1 cellular context compared by ENCODE assay signal in genomic region chr3:137013955-137014688, GRCh38.
TF ChIP-seq lines count a peak whose summit lies in the region.

No MANE protein-coding gene starts in this region.

TF ChIP-seq in K562, 482 proteins besides CTCF, POLR2A, EP300 and RAD21 (continued from another document):
- no peak for TF ChIP-seq HDAC6 (IDR thresholded peaks at IDR 0.05; ENCODE audit: low read depth, low read length)
- no peak for TF ChIP-seq BMI1 (IDR thresholded peaks at IDR 0.05; ENCODE audit: low read length)
- TF ChIP-seq RFX1 (IDR thresholded peaks at IDR 0.05): no peak
- TF ChIP-seq TSHZ1 (CRISPR knock-in tag; IDR thresholded peaks at IDR 0.05): no peak
- 0 out of 2 replicates have a peak, but pooled peaks have one; percentile 21 for TF ChIP-seq TOE1 (IDR thresholded peaks at IDR 0.05; ENCODE audit: borderline replicate concordance)
- no peak for TF ChIP-seq TOE1 (CRISPR knock-in tag; IDR thresholded peaks at IDR 0.05; ENCODE audit: borderline replicate concordance, low read depth)
- 0 out of 2 replicates have a peak, but pooled peaks have one; percentile 14 for TF ChIP-seq MTA3 (IDR thresholded peaks at IDR 0.05; ENCODE audit: borderline replicate concordance)
- TF ChIP-seq HNRNPUL1 (IDR thresholded peaks at IDR 0.05; ENCODE audit: low read length): no peak
- TF ChIP-seq TBP (optimal IDR thresholded peaks at IDR 0.05; ENCODE audit: low read depth, low read length): peak; percentile 27
- 0 out of 4 replicates have a peak, but pooled peaks of 1 of the 2 experiments have one; percentile 17 for TF ChIP-seq NRF1 (conservative IDR thresholded peaks at IDR 0.05 in 1 of 2, IDR thresholded peaks at IDR 0.05 in 1 of 2)
- TF ChIP-seq USF2 (CRISPR knock-in tag; IDR thresholded peaks at IDR 0.05): no peak
- no peak for TF ChIP-seq POLR2AphosphoS2 (IDR thresholded peaks at IDR 0.05; ENCODE audit: low read length)
- TF ChIP-seq ZNF263 (CRISPR knock-in tag; IDR thresholded peaks at IDR 0.05; ENCODE audit: borderline replicate concordance): peak; percentile 23; the same call in 1 of the 2 replicates
- TF ChIP-seq EP400 (IDR thresholded peaks at IDR 0.05): peak; percentile 29; the same call in 1 of the 2 replicates
- 0 out of 2 replicates have a peak, but pooled peaks have one; percentile 5 for TF ChIP-seq NFIC (IDR thresholded peaks at IDR 0.05)
- TF ChIP-seq ATF7 (IDR thresholded peaks at IDR 0.05): no peak
- TF ChIP-seq NCOA6 (IDR thresholded peaks at IDR 0.05): no peak
- peak; percentile 26; the same call in 1 of the 2 replicates for TF ChIP-seq NFE2 (IDR thresholded peaks at IDR 0.05; ENCODE audit: low read depth)
- no peak for TF ChIP-seq ID3 (CRISPR knock-in tag; IDR thresholded peaks at IDR 0.05)
- TF ChIP-seq ID3 (tag; IDR thresholded peaks at IDR 0.05): 0 out of 2 replicates have a peak, but pooled peaks have one; percentile 13
- TF ChIP-seq TCF3 (CRISPR knock-in tag; IDR thresholded peaks at IDR 0.05): no peak
- no peak for TF ChIP-seq ZNF316 (IDR thresholded peaks at IDR 0.05)
- peak; percentile 10 for TF ChIP-seq TAF9B (IDR thresholded peaks at IDR 0.05; ENCODE audit: partially characterized antibody)
- TF ChIP-seq RCOR1 (IDR thresholded peaks at IDR 0.05; ENCODE audit: borderline replicate concordance in 1 of 2, low read depth in 2 of 2, low read length in 2 of 2): peak in 1 of 2 experiments; percentile 31; a peak in 1 of 4 replicates
- TF ChIP-seq, protein P1, sequence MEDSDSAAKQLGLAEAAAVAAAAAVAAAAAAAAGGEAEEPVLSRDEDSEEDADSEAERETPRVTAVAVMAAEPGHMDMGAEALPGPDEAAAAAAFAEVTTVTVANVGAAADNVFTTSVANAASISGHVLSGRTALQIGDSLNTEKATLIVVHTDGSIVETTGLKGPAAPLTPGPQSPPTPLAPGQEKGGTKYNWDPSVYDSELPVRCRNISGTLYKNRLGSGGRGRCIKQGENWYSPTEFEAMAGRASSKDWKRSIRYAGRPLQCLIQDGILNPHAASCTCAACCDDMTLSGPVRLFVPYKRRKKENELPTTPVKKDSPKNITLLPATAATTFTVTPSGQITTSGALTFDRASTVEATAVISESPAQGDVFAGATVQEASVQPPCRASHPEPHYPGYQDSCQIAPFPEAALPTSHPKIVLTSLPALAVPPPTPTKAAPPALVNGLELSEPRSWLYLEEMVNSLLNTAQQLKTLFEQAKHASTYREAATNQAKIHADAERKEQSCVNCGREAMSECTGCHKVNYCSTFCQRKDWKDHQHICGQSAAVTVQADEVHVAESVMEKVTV (CRISPR knock-in tag; IDR thresholded peaks at IDR 0.05): peak; percentile 74
